9 cellular contexts compared by ENCODE assay signal in the genomic region with DNA sequence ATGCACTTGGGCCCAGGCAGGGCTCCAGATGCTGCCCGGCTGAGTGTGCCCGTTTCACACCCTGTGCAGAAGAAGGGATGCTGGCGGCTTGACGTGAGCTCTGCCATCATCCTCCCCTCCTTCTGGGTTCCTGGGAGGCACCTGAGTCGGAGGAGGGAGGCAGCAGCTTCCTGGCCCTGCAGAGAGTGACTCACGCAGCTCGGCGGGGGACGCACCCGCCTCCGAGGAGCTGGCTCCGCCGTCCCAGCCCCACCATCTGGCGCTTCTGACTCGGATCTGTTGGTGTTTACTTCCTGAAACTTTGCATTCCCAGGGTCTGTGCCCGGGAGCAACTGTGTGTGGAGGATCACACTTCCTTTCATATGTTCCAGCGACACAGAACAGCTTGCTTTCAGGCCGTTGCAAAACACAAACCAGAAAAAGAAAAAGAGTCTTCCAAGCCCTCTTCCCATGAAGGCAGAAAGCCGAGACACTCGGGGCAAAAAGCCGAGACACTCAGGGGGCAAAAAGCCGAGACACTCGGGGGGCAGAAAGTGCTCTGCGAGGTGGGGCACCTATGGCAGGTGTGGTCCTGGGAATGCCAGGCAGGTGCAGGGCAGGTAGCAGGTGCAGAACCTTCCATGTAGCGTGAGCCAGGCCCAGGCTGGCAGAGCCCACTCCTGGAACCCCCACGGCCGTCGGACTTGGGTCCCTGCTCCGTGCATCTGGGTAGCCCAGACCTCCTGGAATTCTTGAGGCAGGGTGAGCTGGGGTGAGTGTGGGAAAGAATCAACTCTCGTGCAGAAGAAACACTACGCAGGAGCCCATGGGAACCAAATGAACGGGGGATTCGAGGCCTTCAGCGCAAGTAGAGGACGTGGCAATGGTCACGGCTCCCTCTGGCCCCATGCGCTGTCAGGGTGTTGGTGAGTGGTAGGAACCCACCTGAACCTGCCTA. TPM values are rescaled to one million over a fixed set of nuclear protein-coding genes. Genes with fewer than 3 reads are reported as not detected.
DNase-seq lines count a peak whose midpoint lies in the region; ATAC-seq, FAIRE-seq and TF ChIP-seq lines count a peak whose summit lies in the region.
"Had no signal": no experiment of that assay in that cellular context is flagged by ENCODE, and none has a peak within 500 bp of the region (broad histone marks: within the 10 kb centered on the region; RNA-seq: fewer than 3 reads in every experiment).

No MANE protein-coding gene starts in this region.

- H3K9me3 ChIP-seq in PC-3 (ENCODE audit: low read length) = no peaks in the 10 kb centered on the region
- no peaks in the 10 kb centered on the region for H3K9me3 ChIP-seq in prostate gland
- H3K9me3 ChIP-seq: upper lobe of left lung had no signal

- peak; percentile 99 for DNase-seq in H54 (ENCODE audit: insufficient read length, low spot score)
- DNase-seq in PC-3 = peak; percentile 85
- peak; percentile 33 for DNase-seq in prostate gland (ENCODE audit: low spot score)
- DNase-seq in OCI-M1 (lab: John Stamatoyannopoulos, UW) = no peak
- DNase-seq in foreskin melanocyte = no peak
- no peak for DNase-seq in NCI-H526 treated with DMSO at 0.1 percent for 48 hours (lab: John Stamatoyannopoulos, UW)

- no peaks in the 10 kb centered on the region for H4K20me1 ChIP-seq in PC-3 (ENCODE audit: low read length)

- H3K27ac ChIP-seq in PC-3 (ENCODE audit: low read length) = no peak overlapping the region
- H3K27ac ChIP-seq in prostate gland = no peak overlapping the region
- H3K27ac ChIP-seq: upper lobe of left lung had no signal

- WGBS in prostate gland = 39% methylated on average over 37 of the region's 37 CpGs

- H3K27me3 ChIP-seq in PC-3 (ENCODE audit: low read length) (peaks cover 31% of the 10 kb centered on the region), prostate gland (replicated peaks; ENCODE audit: insufficient read depth) (no peaks in the 10 kb centered on the region)
- H3K27me3 ChIP-seq: upper lobe of left lung had no signal

- TF ChIP-seq CTCF in PC-3 (conservative IDR thresholded peaks at IDR 0.05; ENCODE audit: low read depth, low read length) = no peak
- no peak for TF ChIP-seq CTCF in prostate gland (IDR thresholded peaks at IDR 0.05)

- POLR2A ChIA-PET in PC-3 (lab: Charles Lee; ENCODE audit: unreplicated experiment) = no interaction called here

- H3K4me3 ChIP-seq in PC-3 (ENCODE audit: low read length) (peak overlapping the region; percentile 37), prostate gland (no peak overlapping the region)
- H3K4me3 ChIP-seq: upper lobe of left lung had no signal

- H3K9me2 ChIP-seq in PC-3 (replicated peaks; ENCODE audit: low read length) = no peaks in the 10 kb centered on the region

- peak; percentile 100 for ATAC-seq in PC-3
- ATAC-seq in esophagus mucosa = peak; percentile 25
- ATAC-seq in GM18498 (IDR thresholded peaks at IDR 0.05; ENCODE audit: unreplicated experiment) = no peak

- no peak overlapping the region for H3K9ac ChIP-seq in PC-3 (ENCODE audit: low read length)

- TF ChIP-seq POLR2A in H54 (IDR thresholded peaks at IDR 0.05; ENCODE audit: low read depth, low read length) (no peak), prostate gland (IDR thresholded peaks at IDR 0.05) (no peak)

- CTCF ChIA-PET in PC-3 (lab: Charles Lee) = interaction anchor here (0.8 kb wide), 1 partner anchor 57 kb away, joined by 4 read pairs; no protein-coding TSS in a partner anchor

- intact Hi-C loops in PC-3 (cut with micrococcal nuclease) = no loop called here
- intact Hi-C loops in prostate gland (cut with DNase I) = no loop called here

- H3F3A ChIP-seq in PC-3 (ENCODE audit: low read length, unreplicated experiment) = no peaks in the 10 kb centered on the region

- H3K36me3 ChIP-seq in PC-3 (ENCODE audit: low read depth, low read length) (no peaks in the 10 kb centered on the region), prostate gland (no peaks in the 10 kb centered on the region)
- H3K36me3 ChIP-seq: upper lobe of left lung had no signal

- H2AFZ ChIP-seq in PC-3 (ENCODE audit: low read length) = peak overlapping the region; percentile 80

- BruUV-seq in PC-3 (replicated peaks; lab: Mats Ljungman, UMichigan) = no TSS peak

- no peaks in the 10 kb centered on the region for H3K79me2 ChIP-seq in PC-3 (ENCODE audit: low read length)

- H3K4me1 ChIP-seq in PC-3 (ENCODE audit: insufficient read depth, low read length) (peaks cover 5% of the 10 kb centered on the region), prostate gland (replicated peaks) (no peaks in the 10 kb centered on the region)
- H3K4me1 ChIP-seq: upper lobe of left lung had no signal

- H3K4me2 ChIP-seq in PC-3 (ENCODE audit: low read length) = peak overlapping the region; percentile 77

- FAIRE-seq in H54 (lab: Jason Lieb, UNC) = peak; percentile 73

RNA-seq across cellular contexts. Expression of gene GALNT9, which starts 27.6 kb away (rescaled TPM):
- total RNA-seq in PC-3 (2014; rRNA removed) (0.44 TPM in 1 of 2 replicates, not detected in the other), esophagus mucosa (not detected), prostate gland (1 to 10 TPM in 1 of 2 donors, under 1 TPM in 1; 0.14 to 1.0 TPM)

Comparison
In these comparisons a context has a peak if more than half of its experiments do, and no peak if none do; other contexts are left out.
1. DNase-seq: peak in H54 (single experiment), PC-3 (single experiment) and prostate gland (single experiment); none in OCI-M1 (single experiment), foreskin melanocyte (single experiment) and NCI-H526 treated with DMSO at 0.1 percent for 48 hours (single experiment).